Comparison of ENCODE assay signal across 8 cellular contexts in the genomic region with DNA sequence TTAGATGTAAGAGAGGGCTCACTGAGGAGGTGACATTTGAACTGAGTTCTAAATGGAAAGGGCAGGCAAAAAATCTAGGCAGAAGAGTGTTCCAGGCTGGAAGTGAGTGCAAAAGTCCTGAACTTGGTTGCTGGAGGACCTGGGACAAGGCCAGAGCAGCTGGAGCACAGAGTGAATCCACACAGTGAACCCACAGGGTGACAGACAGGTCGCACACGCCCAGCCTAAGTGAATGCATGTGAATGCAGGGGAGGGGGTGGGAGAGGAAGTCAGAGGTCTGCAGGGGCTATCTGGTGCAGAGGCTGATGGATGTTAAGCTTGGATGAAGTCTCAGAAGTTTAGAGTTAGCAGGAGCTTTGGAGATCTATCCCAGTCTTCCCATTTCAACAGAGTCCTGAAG. TPM values are rescaled to one million over a fixed set of nuclear protein-coding genes. Genes with fewer than 3 reads are reported as not detected.
DNase-seq lines count a peak whose midpoint lies in the region; ATAC-seq, FAIRE-seq and TF ChIP-seq lines count a peak whose summit lies in the region.

No MANE protein-coding gene starts in this region.

- no peak overlapping the region for H2BK15ac ChIP-seq in IMR-90 (ENCODE audit: low read depth, low read length)

- CTCF ChIA-PET in IMR-90 (lab: Yijun Ruan, JAX): no interaction called here

- H3K56ac ChIP-seq in IMR-90 (ENCODE audit: extremely low read depth, insufficient read depth, low read length): no peak overlapping the region

- H2BK120ac ChIP-seq in IMR-90 (ENCODE audit: low read depth, low read length): no peak overlapping the region

- peak overlapping the region; percentile 84; the same call in 1 of the 2 replicates for H3K4me2 ChIP-seq in IMR-90 (ENCODE audit: low read depth, low read length)

- H3K23ac ChIP-seq in IMR-90 (ENCODE audit: low read depth, low read length): no peak overlapping the region

- H3K9me3 Mint-ChIP-seq in natural killer cell: no peaks in the 10 kb centered on the region

- no peak overlapping the region for H2AK9ac ChIP-seq in IMR-90 (replicated peaks; ENCODE audit: low read depth, low read length, poor library complexity)

- H3K27ac ChIP-seq in IMR-90 (ENCODE audit: insufficient read depth, low read length) (no peak overlapping the region), small intestine (ENCODE audit: low read depth in 1 of 2, low read length in 1 of 2) (no peak overlapping the region)

- H3K27me3 ChIP-seq in IMR-90 (ENCODE audit: control insufficient read depth, insufficient read depth, low read length) (peaks cover 16% of the 10 kb centered on the region), bronchial epithelial cell (ENCODE audit: control insufficient read depth, insufficient read depth, low read length) (peaks cover 1% of the 10 kb centered on the region), small intestine (ENCODE audit: control insufficient read depth in 2 of 2, insufficient read depth in 2 of 2, low read length in 2 of 2) (peaks cover 0 to 10% of the 10 kb centered on the region in 2 donors)

- no TSS peak for BruUV-seq in IMR-90 (replicated peaks; lab: Mats Ljungman, UMichigan)

- H3K4me1 Mint-ChIP-seq in natural killer cell: peaks cover 43 to 50% of the 10 kb centered on the region in 2 donors

- peak overlapping the region; percentile 99 for H2AFZ ChIP-seq in IMR-90 (replicated peaks; ENCODE audit: low read length, poor library complexity)

- in situ Hi-C loops in IMR-90 (cut with MboI; ENCODE audit: low sequenced_read_pairs): no loop called here

- H3K36me3 Mint-ChIP-seq in natural killer cell: peaks cover 6% of the 10 kb centered on the region

- H2BK5ac ChIP-seq in IMR-90 (ENCODE audit: low read depth, low read length, poor library complexity, severe bottlenecking): no peak overlapping the region

- H2BK20ac ChIP-seq in IMR-90 (ENCODE audit: low read depth, low read length): no peak overlapping the region

- no peak for ATAC-seq in IMR-90 (ENCODE audit: low read depth)
- no peak for ATAC-seq in natural killer cell

- no peak overlapping the region for H3K9ac ChIP-seq in IMR-90 (ENCODE audit: low read depth, low read length)

- peaks cover 7% of the 10 kb centered on the region; the same call in 1 of the 2 replicates for H3K9me1 ChIP-seq in IMR-90 (ENCODE audit: insufficient read depth, low read length)

- no peaks in the 10 kb centered on the region for H4K20me1 ChIP-seq in IMR-90 (ENCODE audit: insufficient read depth, low read length)

- TF ChIP-seq CTCF in AG09309 (IDR thresholded peaks at IDR 0.05; ENCODE audit: control insufficient read depth, insufficient read depth, low read depth, low read length, missing control alignments) (no peak), IMR-90 (conservative IDR thresholded peaks at IDR 0.05; ENCODE audit: low read depth, low read length) (no peak), bronchial epithelial cell (IDR thresholded peaks at IDR 0.05; ENCODE audit: insufficient read depth, low read length, severe bottlenecking) (no peak), natural killer cell (IDR thresholded peaks at IDR 0.05) (no peak)

- dilution Hi-C loops in IMR-90 (cut with HindIII; ENCODE audit: low sequenced_read_pairs, unreplicated experiment): no loop called here

- no peak overlapping the region for H2AK5ac ChIP-seq in IMR-90 (ENCODE audit: low read depth, low read length)

- POLR2A ChIA-PET in IMR-90 (lab: Charles Lee; ENCODE audit: unreplicated experiment): no interaction called here

- no peak for TF ChIP-seq RAD21 in IMR-90 (IDR thresholded peaks at IDR 0.05; ENCODE audit: low read length)

- H3K14ac ChIP-seq in IMR-90 (replicated peaks; ENCODE audit: low read depth, low read length): no peak overlapping the region

- WGBS in IMR-90 (ENCODE audit: extremely low coverage in 2 of 2, insufficient read length in 1 of 2), 2 experiments: no CpG with 5 or more reads among the region's 2 CpGs
- WGBS in small intestine, 3 donors: 86 to 94% (median 92%) methylated on average over 2 of the region's 2 CpGs

- H3K36me3 ChIP-seq in IMR-90 (ENCODE audit: control insufficient read depth, insufficient read depth, low read length): no peaks in the 10 kb centered on the region; the same call in 1 of the 2 replicates
- H3K36me3 ChIP-seq in bronchial epithelial cell (ENCODE audit: control insufficient read depth, insufficient read depth, low read length): peaks cover under 1% of the 10 kb centered on the region
- H3K36me3 ChIP-seq in small intestine (ENCODE audit: control insufficient read depth in 2 of 2, insufficient read depth in 2 of 2, low read length in 2 of 2): peaks cover 0 to 2% of the 10 kb centered on the region in 2 donors

- H3K27me3 Mint-ChIP-seq in natural killer cell (ENCODE audit: low read depth in 2 of 2): peaks cover 17 to 21% of the 10 kb centered on the region in 2 donors

- H3K18ac ChIP-seq in IMR-90 (ENCODE audit: low read depth, low read length): no peak overlapping the region

- peak overlapping the region; percentile 85 to 94 for H3K27ac Mint-ChIP-seq in natural killer cell

- FAIRE-seq in bronchial epithelial cell (lab: Jason Lieb, UNC): no peak
- no peak for FAIRE-seq in small intestine (lab: Jason Lieb, UNC)

- H3K4me3 ChIP-seq in AG09309 (ENCODE audit: control insufficient read depth, low read depth, low read length) (peak overlapping the region; percentile 91; the same call in 1 of the 2 replicates), IMR-90 (ENCODE audit: insufficient read depth, low read depth, low read length) (no peak overlapping the region), bronchial epithelial cell (ENCODE audit: low read depth, low read length) (peak overlapping the region; percentile 58), small intestine (ENCODE audit: low read depth in 1 of 2, low read length in 2 of 2) (no peak overlapping the region)

- peak overlapping the region; percentile 88 for H4K5ac ChIP-seq in IMR-90 (ENCODE audit: low read depth, low read length)

- intact Hi-C loops in IMR-90 (cut with micrococcal nuclease): no loop called here
- intact Hi-C loops in natural killer cell (cut with micrococcal nuclease): loop anchor here (5.0 to 10.0 kb wide), 2 partner anchors 52 to 495 kb away; partner anchors contain the start of gene SETX

- H3K4me3 Mint-ChIP-seq in natural killer cell: peak overlapping the region; percentile 96

- no peak overlapping the region for H4K91ac ChIP-seq in IMR-90 (ENCODE audit: insufficient read depth, low read depth, low read length)

- peaks cover 20 to 23% of the 10 kb centered on the region in 2 experiments for H3K79me1 ChIP-seq in IMR-90 (ENCODE audit: low read depth in 1 of 2, low read length in 2 of 2)

- no peak for TF ChIP-seq POLR2A in IMR-90 (IDR thresholded peaks at IDR 0.05; ENCODE audit: low read depth, low read length)

- no peaks in the 10 kb centered on the region for H3K9me3 ChIP-seq in IMR-90 (ENCODE audit: control insufficient read depth, insufficient read depth, low read length)
- H3K9me3 ChIP-seq in small intestine (ENCODE audit: control insufficient read depth, low read depth): no peaks in the 10 kb centered on the region

- H3K4me1 ChIP-seq in IMR-90 (ENCODE audit: control insufficient read depth, insufficient read depth, low read length) (no peaks in the 10 kb centered on the region; the same call in 1 of the 2 replicates), small intestine (ENCODE audit: control insufficient read depth in 2 of 2, insufficient read depth in 1 of 2, low read depth in 1 of 2, low read length in 1 of 2) (peaks cover 3 to 4% of the 10 kb centered on the region in 2 donors)

- peak overlapping the region; percentile 92 to 100 for H4K8ac ChIP-seq in IMR-90 (ENCODE audit: low read depth in 2 of 2, low read length in 2 of 2)

- peak overlapping the region; percentile 21; the same call in 1 of the 2 replicates for H3K4ac ChIP-seq in IMR-90 (ENCODE audit: low read depth, low read length)

- DNase-seq in AG09309 (ENCODE audit: low read depth): no peak
- no peak for DNase-seq in IMR-90
- DNase-seq in bronchial epithelial cell (ENCODE audit: low read depth): no peak
- no peak for DNase-seq in natural killer cell
- no peak for DNase-seq in DMS 273 (lab: John Stamatoyannopoulos, UW; ENCODE audit: unreplicated experiment)
- DNase-seq in COLO829 (ENCODE audit: low spot score): no peak
- no peak for DNase-seq in NCI-H526 (lab: John Stamatoyannopoulos, UW)
- DNase-seq in small intestine: no peak

TF ChIP-seq in IMR-90, 13 proteins besides CTCF, POLR2A, EP300 and RAD21 (continues in another document):
- TF ChIP-seq MXI1 (IDR thresholded peaks at IDR 0.05; ENCODE audit: borderline replicate concordance, low read depth, low read length): no peak
- TF ChIP-seq RCOR1 (IDR thresholded peaks at IDR 0.05; ENCODE audit: insufficient replicate concordance, low read length): no peak
- no peak for TF ChIP-seq FOS (IDR thresholded peaks at IDR 0.05; ENCODE audit: low read depth, low read length)
- no peak for TF ChIP-seq CEBPB (IDR thresholded peaks at IDR 0.05; ENCODE audit: low read depth, low read length)
- TF ChIP-seq MAZ (IDR thresholded peaks at IDR 0.05; ENCODE audit: borderline replicate concordance, low read depth, low read length): no peak
- TF ChIP-seq SMC3 (IDR thresholded peaks at IDR 0.05; ENCODE audit: low read depth, low read length): no peak
- no peak for TF ChIP-seq RFX5 (IDR thresholded peaks at IDR 0.05; ENCODE audit: low read depth, low read length)
- no peak for TF ChIP-seq MAFK (IDR thresholded peaks at IDR 0.05; ENCODE audit: low read depth, low read length)

RNA-seq across cellular contexts. Expression of gene TTF1, which starts 0.6 kb away (rescaled TPM):
- total RNA-seq in IMR-90 (2012; rRNA removed): 6.5 and 11.1 TPM in 2 replicates
- polyA plus RNA-seq in IMR-90 (2012; rRNA removed): 9.5 and 12.0 TPM in 2 replicates
- polyA plus RNA-seq in IMR-90 (2012; cell fraction: cytosol; rRNA removed): 1.6 and 6.6 TPM in 2 replicates
- 1.3 and 5.3 TPM in 2 replicates for polyA plus RNA-seq in IMR-90 (2012; cell fraction: nucleus; rRNA removed; ENCODE audit: low replicate concordance)
- total RNA-seq in bronchial epithelial cell: 7.1 and 10.5 TPM in 2 replicates
- 10 to 100 TPM; 11.2 to 14.5 (median 12.9) TPM for total RNA-seq in natural killer cell
- polyA plus RNA-seq in small intestine: 10 to 100 TPM in 2 of 3 donors, 1 to 10 TPM in 1; 8.4 to 15.0 (median 10.3) TPM

RNA-seq across cellular contexts. Expression of gene CFAP77, which starts 2.8 kb away (rescaled TPM):
- total RNA-seq in IMR-90 (2012; rRNA removed) (not detected in 2 replicates), bronchial epithelial cell (not detected in 2 replicates), natural killer cell (not detected)
- polyA plus RNA-seq in IMR-90 (2012; rRNA removed) (0.13 TPM in 1 of 2 replicates, not detected in the other), small intestine (not detected)
- polyA plus RNA-seq in IMR-90 (2012; cell fraction: cytosol; rRNA removed): not detected in 2 replicates
- polyA plus RNA-seq in IMR-90 (2012; cell fraction: nucleus; rRNA removed; ENCODE audit: low replicate concordance): 0.08 and 0.10 TPM in 2 replicates

RNA-seq across cellular contexts. Expression of gene SETX, which starts 52.4 kb away (rescaled TPM):
- total RNA-seq in IMR-90 (2012; rRNA removed) (55.0 and 67.8 TPM in 2 replicates), bronchial epithelial cell (72.1 and 73.9 TPM in 2 replicates), natural killer cell (100 to 1,000 TPM in 1 of 3 donors, 10 to 100 TPM in 2; 85.3 to 109 (median 97.7) TPM)
- polyA plus RNA-seq in IMR-90 (2012; rRNA removed) (11.3 and 13.1 TPM in 2 replicates), small intestine (10 to 100 TPM; 16.1 to 19.1 (median 16.5) TPM)
- 4.8 and 5.0 TPM in 2 replicates for polyA plus RNA-seq in IMR-90 (2012; cell fraction: cytosol; rRNA removed)
- 11.3 and 26.6 TPM in 2 replicates for polyA plus RNA-seq in IMR-90 (2012; cell fraction: nucleus; rRNA removed; ENCODE audit: low replicate concordance)

Comparison
In these comparisons a context has a peak if more than half of its experiments do, and no peak if none do; other contexts are left out.
1. H3K4me3 ChIP-seq: peak in AG09309 (single experiment) and bronchial epithelial cell (single experiment); none in IMR-90 (single experiment) and small intestine (0 of 2).